ENCODE assay signal across 8 cellular contexts in the genomic region with DNA sequence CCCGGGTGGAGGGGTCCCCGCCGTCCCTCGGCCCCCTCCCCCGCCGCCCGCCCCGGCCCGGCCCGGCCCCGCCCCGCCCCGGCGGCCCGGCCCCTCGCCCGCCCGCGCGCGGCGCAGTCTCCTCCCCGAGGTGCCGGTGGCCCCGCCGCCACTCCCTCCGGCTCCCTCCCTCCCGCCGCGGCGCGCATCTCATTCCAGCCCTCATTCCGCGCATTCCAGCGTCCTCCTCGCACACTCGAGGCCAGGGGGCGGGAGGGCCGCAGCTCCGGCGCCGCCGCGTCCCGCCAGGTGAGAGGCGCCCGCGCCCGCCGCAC. TPM values are rescaled to one million over a fixed set of nuclear protein-coding genes. Genes with fewer than 3 reads are reported as not detected.
A peak's percentile ranks its signal among the peaks of the same experiment; 100 is the strongest.
DNase-seq lines count a peak whose midpoint lies in the region; ATAC-seq and TF ChIP-seq lines count a peak whose summit lies in the region.

A gene (plus strand): TSS at position 204 of the 314 bp plus-strand sequence.

- CTCF ChIA-PET in A673 (lab: Charles Lee) = interaction anchor here (0.7 kb wide), 1 partner anchor 15 kb away, joined by 3 read pairs; no protein-coding TSS in a partner anchor

- DNase-seq in A673 (ENCODE audit: low spot score) (peak; percentile 87), NCI-H69 (lab: John Stamatoyannopoulos, UW) (peak; percentile 87), iPS-NIHi11 (ENCODE audit: low spot score) (peak; percentile 97)
- DNase-seq in stimulated activated CD4-positive, alpha-beta T cell treated with anti-CD3 and anti-CD28 coated beads, Interleukin-1b, Interleukin-23, amount 100 ng/mL, for 48 hours = peak; percentile 20

- peak within 1 kb of the TSS; percentile 91 to 94 (median 92) for H3K4me3 Mint-ChIP-seq in brain

- peaks cover 34% of the 10 kb centered on the region for H3K4me1 Mint-ChIP-seq in brain

- H3K4me1 ChIP-seq in A673 (ENCODE audit: insufficient read depth, low read length, poor library complexity, severe bottlenecking) = peaks cover 24% of the 10 kb centered on the region

- no peaks in the 10 kb centered on the region for H3K36me3 ChIP-seq in A673 (ENCODE audit: insufficient read depth, low read length, poor library complexity, severe bottlenecking)

- H3K9me3 Mint-ChIP-seq in brain = peaks cover 0 to 4% (median 0%) of the 10 kb centered on the region in 5 experiments

- POLR2A ChIA-PET in A673 (lab: Charles Lee; ENCODE audit: low non-redundant PET) = no interaction called here

- no TSS peak for BruUV-seq in A673 (replicated peaks; lab: Mats Ljungman, UMichigan)

- ATAC-seq in HG02571 (IDR thresholded peaks at IDR 0.05; ENCODE audit: unreplicated experiment) = no peak
- no peak for ATAC-seq in GM18873 (IDR thresholded peaks at IDR 0.05; ENCODE audit: low FRiP score, unreplicated experiment)

- no peaks in the 10 kb centered on the region for H3K27me3 ChIP-seq in A673 (replicated peaks; ENCODE audit: insufficient read depth, low read depth, low read length, poor library complexity)

- H3K36me3 Mint-ChIP-seq in brain = no peaks in the 10 kb centered on the region

- peak within 1 kb of the TSS; percentile 69 for H3K27ac ChIP-seq in A673 (ENCODE audit: low read depth, low read length, poor library complexity, severe bottlenecking)

- H3K27ac Mint-ChIP-seq in brain = peak within 1 kb of the TSS in 4 of 5 experiments; percentile 35 to 83 (median 66)

- intact Hi-C loops in A673 (cut with micrococcal nuclease; ENCODE audit: unreplicated experiment) = no loop called here

- H3K27me3 Mint-ChIP-seq in brain = peaks cover 48% of the 10 kb centered on the region

- no peaks in the 10 kb centered on the region for H3K9me3 ChIP-seq in A673 (ENCODE audit: low read depth, low read length, poor library complexity, severe bottlenecking)

- TF ChIP-seq CTCF in A673 (conservative IDR thresholded peaks at IDR 0.05; ENCODE audit: low read depth, low read length) = no peak
- TF ChIP-seq CTCF in GM12875 (IDR thresholded peaks at IDR 0.05; ENCODE audit: borderline replicate concordance, insufficient read depth, low read depth, low read length) = no peak
- no peak for TF ChIP-seq CTCF in brain (conservative IDR thresholded peaks at IDR 0.05)

- H3K4me3 ChIP-seq in A673 (ENCODE audit: low read depth, low read length, poor library complexity, severe bottlenecking) (peak within 1 kb of the TSS; percentile 71), GM12875 (ENCODE audit: low read depth, low read length) (peak within 1 kb of the TSS; percentile 50)

RNA-seq across cellular contexts. Expression of the gene that starts here (rescaled TPM):
- total RNA-seq in A673 (2021) = 35.0 and 39.8 TPM in 2 replicates
- 6.1 TPM for polyA plus RNA-seq in brain (ENCODE audit: insufficient read depth, low read depth, low replicate concordance)

Comparison
In these comparisons a context has a peak if more than half of its experiments do, and no peak if none do; other contexts are left out.
1. DNase-seq: peak in every context shown above with its lines; median percentile 97 in iPS-NIHi11; 87 in A673; 87 in NCI-H69; 20 in stimulated activated CD4-positive, alpha-beta T cell treated with anti-CD3 and anti-CD28 coated beads, Interleukin-1b, Interleukin-23, amount 100 ng/mL, for 48 hours.